Comparison of ENCODE assay signal across 1 cellular context in genomic region chr16:88992351-88993005, GRCh38.
TF ChIP-seq lines count a peak whose summit lies in the region.

No MANE protein-coding gene starts in this region.

TF ChIP-seq in K562, 482 proteins besides CTCF, POLR2A, EP300 and RAD21 (continued from another document and continues in another):
- TF ChIP-seq ATF6 (CRISPR knock-in tag; IDR thresholded peaks at IDR 0.05) = peak; percentile 83; the same call in 1 of the 2 replicates
- no peak for TF ChIP-seq NELFE (IDR thresholded peaks at IDR 0.05; ENCODE audit: insufficient read depth, insufficient read length)
- no peak for TF ChIP-seq ZC3H8 (IDR thresholded peaks at IDR 0.05)
- no peak for TF ChIP-seq RBM15 (IDR thresholded peaks at IDR 0.05; ENCODE audit: insufficient read depth, low read length)
- TF ChIP-seq KLF10 (CRISPR knock-in tag; IDR thresholded peaks at IDR 0.05) = no peak
- TF ChIP-seq, protein P1, sequence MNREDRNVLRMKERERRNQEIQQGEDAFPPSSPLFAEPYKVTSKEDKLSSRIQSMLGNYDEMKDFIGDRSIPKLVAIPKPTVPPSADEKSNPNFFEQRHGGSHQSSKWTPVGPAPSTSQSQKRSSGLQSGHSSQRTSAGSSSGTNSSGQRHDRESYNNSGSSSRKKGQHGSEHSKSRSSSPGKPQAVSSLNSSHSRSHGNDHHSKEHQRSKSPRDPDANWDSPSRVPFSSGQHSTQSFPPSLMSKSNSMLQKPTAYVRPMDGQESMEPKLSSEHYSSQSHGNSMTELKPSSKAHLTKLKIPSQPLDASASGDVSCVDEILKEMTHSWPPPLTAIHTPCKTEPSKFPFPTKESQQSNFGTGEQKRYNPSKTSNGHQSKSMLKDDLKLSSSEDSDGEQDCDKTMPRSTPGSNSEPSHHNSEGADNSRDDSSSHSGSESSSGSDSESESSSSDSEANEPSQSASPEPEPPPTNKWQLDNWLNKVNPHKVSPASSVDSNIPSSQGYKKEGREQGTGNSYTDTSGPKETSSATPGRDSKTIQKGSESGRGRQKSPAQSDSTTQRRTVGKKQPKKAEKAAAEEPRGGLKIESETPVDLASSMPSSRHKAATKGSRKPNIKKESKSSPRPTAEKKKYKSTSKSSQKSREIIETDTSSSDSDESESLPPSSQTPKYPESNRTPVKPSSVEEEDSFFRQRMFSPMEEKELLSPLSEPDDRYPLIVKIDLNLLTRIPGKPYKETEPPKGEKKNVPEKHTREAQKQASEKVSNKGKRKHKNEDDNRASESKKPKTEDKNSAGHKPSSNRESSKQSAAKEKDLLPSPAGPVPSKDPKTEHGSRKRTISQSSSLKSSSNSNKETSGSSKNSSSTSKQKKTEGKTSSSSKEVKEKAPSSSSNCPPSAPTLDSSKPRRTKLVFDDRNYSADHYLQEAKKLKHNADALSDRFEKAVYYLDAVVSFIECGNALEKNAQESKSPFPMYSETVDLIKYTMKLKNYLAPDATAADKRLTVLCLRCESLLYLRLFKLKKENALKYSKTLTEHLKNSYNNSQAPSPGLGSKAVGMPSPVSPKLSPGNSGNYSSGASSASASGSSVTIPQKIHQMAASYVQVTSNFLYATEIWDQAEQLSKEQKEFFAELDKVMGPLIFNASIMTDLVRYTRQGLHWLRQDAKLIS (CRISPR knock-in tag; IDR thresholded peaks at IDR 0.05) = no peak
- no peak for TF ChIP-seq COPS2 (conservative IDR thresholded peaks at IDR 0.05)
- no peak for TF ChIP-seq MAFK (IDR thresholded peaks at IDR 0.05; ENCODE audit: low read length)
- TF ChIP-seq ZNF696 (CRISPR knock-in tag; conservative IDR thresholded peaks at IDR 0.05) = no peak
- TF ChIP-seq PCBP1 (IDR thresholded peaks at IDR 0.05; ENCODE audit: low read depth, low read length, poor library complexity, severe bottlenecking) = peak; percentile 93
- TF ChIP-seq, protein P2, sequence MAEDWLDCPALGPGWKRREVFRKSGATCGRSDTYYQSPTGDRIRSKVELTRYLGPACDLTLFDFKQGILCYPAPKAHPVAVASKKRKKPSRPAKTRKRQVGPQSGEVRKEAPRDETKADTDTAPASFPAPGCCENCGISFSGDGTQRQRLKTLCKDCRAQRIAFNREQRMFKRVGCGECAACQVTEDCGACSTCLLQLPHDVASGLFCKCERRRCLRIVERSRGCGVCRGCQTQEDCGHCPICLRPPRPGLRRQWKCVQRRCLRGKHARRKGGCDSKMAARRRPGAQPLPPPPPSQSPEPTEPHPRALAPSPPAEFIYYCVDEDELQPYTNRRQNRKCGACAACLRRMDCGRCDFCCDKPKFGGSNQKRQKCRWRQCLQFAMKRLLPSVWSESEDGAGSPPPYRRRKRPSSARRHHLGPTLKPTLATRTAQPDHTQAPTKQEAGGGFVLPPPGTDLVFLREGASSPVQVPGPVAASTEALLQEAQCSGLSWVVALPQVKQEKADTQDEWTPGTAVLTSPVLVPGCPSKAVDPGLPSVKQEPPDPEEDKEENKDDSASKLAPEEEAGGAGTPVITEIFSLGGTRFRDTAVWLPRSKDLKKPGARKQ (CRISPR knock-in tag; IDR thresholded peaks at IDR 0.05) = no peak
- TF ChIP-seq TARDBP (IDR thresholded peaks at IDR 0.05) = peak; percentile 56
- TF ChIP-seq, protein P3, sequence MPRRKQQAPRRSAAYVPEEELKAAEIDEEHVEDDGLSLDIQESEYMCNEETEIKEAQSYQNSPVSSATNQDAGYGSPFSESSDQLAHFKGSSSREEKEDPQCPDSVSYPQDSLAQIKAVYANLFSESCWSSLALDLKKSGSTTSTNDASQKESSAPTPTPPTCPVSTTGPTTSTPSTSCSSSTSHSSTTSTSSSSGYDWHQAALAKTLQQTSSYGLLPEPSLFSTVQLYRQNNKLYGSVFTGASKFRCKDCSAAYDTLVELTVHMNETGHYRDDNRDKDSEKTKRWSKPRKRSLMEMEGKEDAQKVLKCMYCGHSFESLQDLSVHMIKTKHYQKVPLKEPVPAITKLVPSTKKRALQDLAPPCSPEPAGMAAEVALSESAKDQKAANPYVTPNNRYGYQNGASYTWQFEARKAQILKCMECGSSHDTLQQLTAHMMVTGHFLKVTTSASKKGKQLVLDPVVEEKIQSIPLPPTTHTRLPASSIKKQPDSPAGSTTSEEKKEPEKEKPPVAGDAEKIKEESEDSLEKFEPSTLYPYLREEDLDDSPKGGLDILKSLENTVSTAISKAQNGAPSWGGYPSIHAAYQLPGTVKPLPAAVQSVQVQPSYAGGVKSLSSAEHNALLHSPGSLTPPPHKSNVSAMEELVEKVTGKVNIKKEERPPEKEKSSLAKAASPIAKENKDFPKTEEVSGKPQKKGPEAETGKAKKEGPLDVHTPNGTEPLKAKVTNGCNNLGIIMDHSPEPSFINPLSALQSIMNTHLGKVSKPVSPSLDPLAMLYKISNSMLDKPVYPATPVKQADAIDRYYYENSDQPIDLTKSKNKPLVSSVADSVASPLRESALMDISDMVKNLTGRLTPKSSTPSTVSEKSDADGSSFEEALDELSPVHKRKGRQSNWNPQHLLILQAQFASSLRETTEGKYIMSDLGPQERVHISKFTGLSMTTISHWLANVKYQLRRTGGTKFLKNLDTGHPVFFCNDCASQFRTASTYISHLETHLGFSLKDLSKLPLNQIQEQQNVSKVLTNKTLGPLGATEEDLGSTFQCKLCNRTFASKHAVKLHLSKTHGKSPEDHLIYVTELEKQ (CRISPR knock-in tag; IDR thresholded peaks at IDR 0.05) = 0 out of 2 replicates have a peak, but pooled peaks have one; percentile 34
- no peak for TF ChIP-seq XRCC3 (IDR thresholded peaks at IDR 0.05)
- TF ChIP-seq IRF1 (CRISPR knock-in tag; IDR thresholded peaks at IDR 0.05; ENCODE audit: borderline replicate concordance) = no peak
- TF ChIP-seq EGR1 (conservative IDR thresholded peaks at IDR 0.05) = peak; percentile 100
- no peak for TF ChIP-seq CREB3 (tag; conservative IDR thresholded peaks at IDR 0.05; ENCODE audit: low read depth)
- TF ChIP-seq, protein P4, sequence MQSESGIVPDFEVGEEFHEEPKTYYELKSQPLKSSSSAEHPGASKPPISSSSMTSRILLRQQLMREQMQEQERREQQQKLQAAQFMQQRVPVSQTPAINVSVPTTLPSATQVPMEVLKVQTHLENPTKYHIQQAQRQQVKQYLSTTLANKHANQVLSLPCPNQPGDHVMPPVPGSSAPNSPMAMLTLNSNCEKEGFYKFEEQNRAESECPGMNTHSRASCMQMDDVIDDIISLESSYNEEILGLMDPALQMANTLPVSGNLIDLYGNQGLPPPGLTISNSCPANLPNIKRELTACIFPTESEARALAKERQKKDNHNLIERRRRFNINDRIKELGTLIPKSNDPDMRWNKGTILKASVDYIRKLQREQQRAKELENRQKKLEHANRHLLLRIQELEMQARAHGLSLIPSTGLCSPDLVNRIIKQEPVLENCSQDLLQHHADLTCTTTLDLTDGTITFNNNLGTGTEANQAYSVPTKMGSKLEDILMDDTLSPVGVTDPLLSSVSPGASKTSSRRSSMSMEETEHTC (IDR thresholded peaks at IDR 0.05) = peak; percentile 91
- no peak for TF ChIP-seq POLR3G (IDR thresholded peaks at IDR 0.05; ENCODE audit: extremely low read depth, insufficient read length, insufficient replicate concordance)
- TF ChIP-seq ZNF830 (CRISPR knock-in tag; IDR thresholded peaks at IDR 0.05) = peak; percentile 73; the same call in 1 of the 2 replicates
- no peak for TF ChIP-seq TGIF2 (CRISPR knock-in tag; IDR thresholded peaks at IDR 0.05)
- peak; percentile 82 for TF ChIP-seq NR3C1 (CRISPR knock-in tag; IDR thresholded peaks at IDR 0.05)
- TF ChIP-seq, protein P5, sequence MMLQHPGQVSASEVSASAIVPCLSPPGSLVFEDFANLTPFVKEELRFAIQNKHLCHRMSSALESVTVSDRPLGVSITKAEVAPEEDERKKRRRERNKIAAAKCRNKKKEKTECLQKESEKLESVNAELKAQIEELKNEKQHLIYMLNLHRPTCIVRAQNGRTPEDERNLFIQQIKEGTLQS (IDR thresholded peaks at IDR 0.05) = 0 out of 2 replicates have a peak, but pooled peaks have one; percentile 18
- TF ChIP-seq, protein P5 (CRISPR knock-in tag; conservative IDR thresholded peaks at IDR 0.05) = no peak
- TF ChIP-seq ZNF253 (CRISPR knock-in tag; conservative IDR thresholded peaks at IDR 0.05) = no peak
- TF ChIP-seq PHF20 (IDR thresholded peaks at IDR 0.05; ENCODE audit: partially characterized antibody) = peak; percentile 37
- no peak for TF ChIP-seq RBM14 (IDR thresholded peaks at IDR 0.05; ENCODE audit: borderline replicate concordance, insufficient read depth, low read depth, low read length)
- TF ChIP-seq, protein P6, sequence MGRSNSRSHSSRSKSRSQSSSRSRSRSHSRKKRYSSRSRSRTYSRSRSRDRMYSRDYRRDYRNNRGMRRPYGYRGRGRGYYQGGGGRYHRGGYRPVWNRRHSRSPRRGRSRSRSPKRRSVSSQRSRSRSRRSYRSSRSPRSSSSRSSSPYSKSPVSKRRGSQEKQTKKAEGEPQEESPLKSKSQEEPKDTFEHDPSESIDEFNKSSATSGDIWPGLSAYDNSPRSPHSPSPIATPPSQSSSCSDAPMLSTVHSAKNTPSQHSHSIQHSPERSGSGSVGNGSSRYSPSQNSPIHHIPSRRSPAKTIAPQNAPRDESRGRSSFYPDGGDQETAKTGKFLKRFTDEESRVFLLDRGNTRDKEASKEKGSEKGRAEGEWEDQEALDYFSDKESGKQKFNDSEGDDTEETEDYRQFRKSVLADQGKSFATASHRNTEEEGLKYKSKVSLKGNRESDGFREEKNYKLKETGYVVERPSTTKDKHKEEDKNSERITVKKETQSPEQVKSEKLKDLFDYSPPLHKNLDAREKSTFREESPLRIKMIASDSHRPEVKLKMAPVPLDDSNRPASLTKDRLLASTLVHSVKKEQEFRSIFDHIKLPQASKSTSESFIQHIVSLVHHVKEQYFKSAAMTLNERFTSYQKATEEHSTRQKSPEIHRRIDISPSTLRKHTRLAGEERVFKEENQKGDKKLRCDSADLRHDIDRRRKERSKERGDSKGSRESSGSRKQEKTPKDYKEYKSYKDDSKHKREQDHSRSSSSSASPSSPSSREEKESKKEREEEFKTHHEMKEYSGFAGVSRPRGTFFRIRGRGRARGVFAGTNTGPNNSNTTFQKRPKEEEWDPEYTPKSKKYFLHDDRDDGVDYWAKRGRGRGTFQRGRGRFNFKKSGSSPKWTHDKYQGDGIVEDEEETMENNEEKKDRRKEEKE (IDR thresholded peaks at IDR 0.05; ENCODE audit: borderline replicate concordance in 1 of 2, control insufficient read depth in 1 of 2, low read depth in 2 of 2, low read length in 1 of 2) = 0 out of 4 replicates have a peak, but pooled peaks of 1 of the 2 experiments have one; percentile 60
- no peak for TF ChIP-seq STAT5B (CRISPR knock-in tag; IDR thresholded peaks at IDR 0.05)
- TF ChIP-seq MTA3 (IDR thresholded peaks at IDR 0.05; ENCODE audit: borderline replicate concordance) = peak; percentile 83
- TF ChIP-seq MTF1 (CRISPR knock-in tag; IDR thresholded peaks at IDR 0.05; ENCODE audit: borderline replicate concordance) = 0 out of 2 replicates have a peak, but pooled peaks have one; percentile 46
- TF ChIP-seq ZNF311 (CRISPR knock-in tag; IDR thresholded peaks at IDR 0.05) = peak; percentile 85
- TF ChIP-seq, protein P7, sequence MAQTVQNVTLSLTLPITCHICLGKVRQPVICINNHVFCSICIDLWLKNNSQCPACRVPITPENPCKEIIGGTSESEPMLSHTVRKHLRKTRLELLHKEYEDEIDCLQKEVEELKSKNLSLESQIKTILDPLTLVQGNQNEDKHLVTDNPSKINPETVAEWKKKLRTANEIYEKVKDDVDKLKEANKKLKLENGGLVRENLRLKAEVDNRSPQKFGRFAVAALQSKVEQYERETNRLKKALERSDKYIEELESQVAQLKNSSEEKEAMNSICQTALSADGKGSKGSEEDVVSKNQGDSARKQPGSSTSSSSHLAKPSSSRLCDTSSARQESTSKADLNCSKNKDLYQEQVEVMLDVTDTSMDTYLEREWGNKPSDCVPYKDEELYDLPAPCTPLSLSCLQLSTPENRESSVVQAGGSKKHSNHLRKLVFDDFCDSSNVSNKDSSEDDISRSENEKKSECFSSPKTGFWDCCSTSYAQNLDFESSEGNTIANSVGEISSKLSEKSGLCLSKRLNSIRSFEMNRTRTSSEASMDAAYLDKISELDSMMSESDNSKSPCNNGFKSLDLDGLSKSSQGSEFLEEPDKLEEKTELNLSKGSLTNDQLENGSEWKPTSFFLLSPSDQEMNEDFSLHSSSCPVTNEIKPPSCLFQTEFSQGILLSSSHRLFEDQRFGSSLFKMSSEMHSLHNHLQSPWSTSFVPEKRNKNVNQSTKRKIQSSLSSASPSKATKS (CRISPR knock-in tag; IDR thresholded peaks at IDR 0.05) = no peak
- TF ChIP-seq KHSRP (IDR thresholded peaks at IDR 0.05) = peak; percentile 58; the same call in 1 of the 2 replicates
- TF ChIP-seq MBD2 (IDR thresholded peaks at IDR 0.05; ENCODE audit: borderline replicate concordance, low read depth) = peak; percentile 90
- TF ChIP-seq XRCC5 (IDR thresholded peaks at IDR 0.05; ENCODE audit: low read depth, low read length) = peak; percentile 82
- TF ChIP-seq ZNF384 (IDR thresholded peaks at IDR 0.05; ENCODE audit: low read depth, low read length) = 0 out of 2 replicates have a peak, but pooled peaks have one; percentile 7
- no peak for TF ChIP-seq CBX2 (IDR thresholded peaks at IDR 0.05; ENCODE audit: insufficient read depth, low read length, poor library complexity, severe bottlenecking)
- TF ChIP-seq GATA2 (CRISPR knock-in tag; IDR thresholded peaks at IDR 0.05) = peak; percentile 99
- peak; percentile 38 for TF ChIP-seq MEF2A (IDR thresholded peaks at IDR 0.05; ENCODE audit: control insufficient read depth, low read depth, low read length)
- TF ChIP-seq ZEB2 (IDR thresholded peaks at IDR 0.05) = peak; percentile 69; the same call in 1 of the 2 replicates
